ENCODE assay signal across 2 cellular contexts in the genomic region with DNA sequence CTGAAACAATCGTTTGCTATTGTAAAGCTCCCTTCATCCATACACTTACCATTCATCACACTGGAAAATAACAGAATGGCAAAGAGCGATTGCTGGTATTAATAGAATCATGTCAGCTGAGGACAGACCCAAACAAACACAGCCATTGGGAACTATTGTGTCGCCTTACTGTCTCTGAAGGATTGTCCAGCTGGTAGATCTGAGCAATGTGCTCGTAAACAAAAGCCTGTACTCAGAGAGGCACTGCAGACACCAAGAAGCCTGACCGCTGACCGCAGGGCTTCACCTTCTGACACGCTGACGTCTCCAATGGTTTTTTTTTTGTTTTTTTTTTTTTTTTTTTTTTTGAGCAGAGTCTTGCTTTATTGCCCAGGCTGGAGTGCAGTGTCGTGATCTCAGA.
TF ChIP-seq lines count a peak whose summit lies in the region.

No MANE protein-coding gene starts in this region.

TF ChIP-seq in IMR-90, 13 proteins besides CTCF, POLR2A, EP300 and RAD21:
- TF ChIP-seq RFX5 (IDR thresholded peaks at IDR 0.05; ENCODE audit: low read depth, low read length), result no peak
- TF ChIP-seq SMC3 (IDR thresholded peaks at IDR 0.05; ENCODE audit: low read depth, low read length), result no peak
- TF ChIP-seq CEBPB (IDR thresholded peaks at IDR 0.05; ENCODE audit: low read depth, low read length), result no peak
- no peak for TF ChIP-seq MAZ (IDR thresholded peaks at IDR 0.05; ENCODE audit: borderline replicate concordance, low read depth, low read length)
- TF ChIP-seq MXI1 (IDR thresholded peaks at IDR 0.05; ENCODE audit: borderline replicate concordance, low read depth, low read length), result no peak
- TF ChIP-seq, protein P1, sequence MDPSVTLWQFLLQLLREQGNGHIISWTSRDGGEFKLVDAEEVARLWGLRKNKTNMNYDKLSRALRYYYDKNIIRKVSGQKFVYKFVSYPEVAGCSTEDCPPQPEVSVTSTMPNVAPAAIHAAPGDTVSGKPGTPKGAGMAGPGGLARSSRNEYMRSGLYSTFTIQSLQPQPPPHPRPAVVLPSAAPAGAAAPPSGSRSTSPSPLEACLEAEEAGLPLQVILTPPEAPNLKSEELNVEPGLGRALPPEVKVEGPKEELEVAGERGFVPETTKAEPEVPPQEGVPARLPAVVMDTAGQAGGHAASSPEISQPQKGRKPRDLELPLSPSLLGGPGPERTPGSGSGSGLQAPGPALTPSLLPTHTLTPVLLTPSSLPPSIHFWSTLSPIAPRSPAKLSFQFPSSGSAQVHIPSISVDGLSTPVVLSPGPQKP (IDR thresholded peaks at IDR 0.05; ENCODE audit: borderline replicate concordance, low read depth, low read length), result no peak
- no peak for TF ChIP-seq FOS (IDR thresholded peaks at IDR 0.05; ENCODE audit: low read depth, low read length)
- no peak for TF ChIP-seq NFE2L2 (IDR thresholded peaks at IDR 0.05; ENCODE audit: low read depth, low read length)
- TF ChIP-seq CHD1 (IDR thresholded peaks at IDR 0.05; ENCODE audit: low read depth, low read length), result no peak
- no peak for TF ChIP-seq BHLHE40 (IDR thresholded peaks at IDR 0.05; ENCODE audit: low read depth, low read length)
- TF ChIP-seq RCOR1 (IDR thresholded peaks at IDR 0.05; ENCODE audit: insufficient replicate concordance, low read length), result no peak
- TF ChIP-seq, protein P2, sequence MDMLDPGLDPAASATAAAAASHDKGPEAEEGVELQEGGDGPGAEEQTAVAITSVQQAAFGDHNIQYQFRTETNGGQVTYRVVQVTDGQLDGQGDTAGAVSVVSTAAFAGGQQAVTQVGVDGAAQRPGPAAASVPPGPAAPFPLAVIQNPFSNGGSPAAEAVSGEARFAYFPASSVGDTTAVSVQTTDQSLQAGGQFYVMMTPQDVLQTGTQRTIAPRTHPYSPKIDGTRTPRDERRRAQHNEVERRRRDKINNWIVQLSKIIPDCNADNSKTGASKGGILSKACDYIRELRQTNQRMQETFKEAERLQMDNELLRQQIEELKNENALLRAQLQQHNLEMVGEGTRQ (IDR thresholded peaks at IDR 0.05; ENCODE audit: low read depth, low read length), result no peak
- TF ChIP-seq MAFK (IDR thresholded peaks at IDR 0.05; ENCODE audit: low read depth, low read length), result no peak

TF ChIP-seq in K562, 482 proteins besides CTCF, POLR2A, EP300 and RAD21:
- TF ChIP-seq, protein P3, sequence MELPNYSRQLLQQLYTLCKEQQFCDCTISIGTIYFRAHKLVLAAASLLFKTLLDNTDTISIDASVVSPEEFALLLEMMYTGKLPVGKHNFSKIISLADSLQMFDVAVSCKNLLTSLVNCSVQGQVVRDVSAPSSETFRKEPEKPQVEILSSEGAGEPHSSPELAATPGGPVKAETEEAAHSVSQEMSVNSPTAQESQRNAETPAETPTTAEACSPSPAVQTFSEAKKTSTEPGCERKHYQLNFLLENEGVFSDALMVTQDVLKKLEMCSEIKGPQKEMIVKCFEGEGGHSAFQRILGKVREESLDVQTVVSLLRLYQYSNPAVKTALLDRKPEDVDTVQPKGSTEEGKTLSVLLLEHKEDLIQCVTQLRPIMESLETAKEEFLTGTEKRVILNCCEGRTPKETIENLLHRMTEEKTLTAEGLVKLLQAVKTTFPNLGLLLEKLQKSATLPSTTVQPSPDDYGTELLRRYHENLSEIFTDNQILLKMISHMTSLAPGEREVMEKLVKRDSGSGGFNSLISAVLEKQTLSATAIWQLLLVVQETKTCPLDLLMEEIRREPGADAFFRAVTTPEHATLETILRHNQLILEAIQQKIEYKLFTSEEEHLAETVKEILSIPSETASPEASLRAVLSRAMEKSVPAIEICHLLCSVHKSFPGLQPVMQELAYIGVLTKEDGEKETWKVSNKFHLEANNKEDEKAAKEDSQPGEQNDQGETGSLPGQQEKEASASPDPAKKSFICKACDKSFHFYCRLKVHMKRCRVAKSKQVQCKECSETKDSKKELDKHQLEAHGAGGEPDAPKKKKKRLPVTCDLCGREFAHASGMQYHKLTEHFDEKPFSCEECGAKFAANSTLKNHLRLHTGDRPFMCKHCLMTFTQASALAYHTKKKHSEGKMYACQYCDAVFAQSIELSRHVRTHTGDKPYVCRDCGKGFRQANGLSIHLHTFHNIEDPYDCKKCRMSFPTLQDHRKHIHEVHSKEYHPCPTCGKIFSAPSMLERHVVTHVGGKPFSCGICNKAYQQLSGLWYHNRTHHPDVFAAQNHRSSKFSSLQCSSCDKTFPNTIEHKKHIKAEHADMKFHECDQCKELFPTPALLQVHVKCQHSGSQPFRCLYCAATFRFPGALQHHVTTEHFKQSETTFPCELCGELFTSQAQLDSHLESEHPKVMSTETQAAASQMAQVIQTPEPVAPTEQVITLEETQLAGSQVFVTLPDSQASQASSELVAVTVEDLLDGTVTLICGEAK (IDR thresholded peaks at IDR 0.05), result 0 out of 2 replicates have a peak, but pooled peaks have one; percentile 40
- TF ChIP-seq, protein P3 (CRISPR knock-in tag; IDR thresholded peaks at IDR 0.05), result no peak
- TF ChIP-seq ZNF384 (IDR thresholded peaks at IDR 0.05; ENCODE audit: low read depth, low read length) (peak; percentile 69), FIP1L1 (IDR thresholded peaks at IDR 0.05; ENCODE audit: low read depth, low read length, poor library complexity, severe bottlenecking) (no peak), ZNF134 (CRISPR knock-in tag; conservative IDR thresholded peaks at IDR 0.05) (no peak), ZFP1 (CRISPR knock-in tag; IDR thresholded peaks at IDR 0.05) (no peak), C11orf30 (IDR thresholded peaks at IDR 0.05; ENCODE audit: low read depth) (no peak)
TF ChIP-seq in K562: peak in this region for 2.
